ENCODE assay signal across 1 cellular context in the genomic region with DNA sequence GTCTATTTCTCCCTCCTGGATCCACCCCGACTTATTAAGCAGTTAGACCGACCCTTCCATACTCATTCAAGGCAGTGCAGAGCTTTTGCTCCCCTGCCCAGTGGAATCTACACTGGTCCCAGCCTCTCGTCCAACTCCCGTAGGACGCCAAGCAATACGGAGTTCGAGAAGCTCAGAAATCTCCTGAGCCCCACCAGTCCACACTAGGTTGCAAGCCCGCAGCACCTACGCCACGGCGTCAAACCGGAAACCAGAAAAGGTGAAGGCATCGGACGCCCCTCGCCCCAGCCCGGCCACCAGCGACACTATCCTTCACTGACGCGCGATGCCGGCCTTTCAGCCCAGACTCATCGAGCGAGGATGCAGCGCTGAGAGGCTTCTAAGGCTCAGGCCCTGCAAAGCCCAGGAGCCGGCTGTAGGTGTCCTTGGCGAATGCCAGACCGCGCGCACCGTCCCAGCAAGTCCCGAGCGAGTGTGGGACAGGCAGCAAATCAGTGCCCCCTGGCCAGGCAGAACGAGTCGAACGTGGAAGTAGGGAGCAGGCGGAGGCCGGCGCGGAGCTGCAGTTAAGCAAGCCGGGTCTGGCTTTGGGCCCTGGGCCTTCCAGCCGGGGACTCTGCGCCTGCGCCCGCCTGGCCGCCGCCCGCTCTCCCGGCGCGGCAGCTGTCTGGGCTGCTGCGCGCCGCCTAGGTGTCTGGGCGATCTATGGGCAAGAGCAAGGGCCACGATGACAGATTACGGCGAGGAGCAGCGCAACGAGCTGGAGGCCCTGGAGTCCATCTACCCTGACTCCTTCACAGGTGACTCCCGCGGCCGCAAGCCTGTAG.
TF ChIP-seq lines count a peak whose summit lies in the region.

A gene with protein sequence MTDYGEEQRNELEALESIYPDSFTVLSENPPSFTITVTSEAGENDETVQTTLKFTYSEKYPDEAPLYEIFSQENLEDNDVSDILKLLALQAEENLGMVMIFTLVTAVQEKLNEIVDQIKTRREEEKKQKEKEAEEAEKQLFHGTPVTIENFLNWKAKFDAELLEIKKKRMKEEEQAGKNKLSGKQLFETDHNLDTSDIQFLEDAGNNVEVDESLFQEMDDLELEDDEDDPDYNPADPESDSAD (plus strand): TSS at position 649 of the 827 bp plus-strand sequence. CDS start 79 bp downstream, at position 728.

TF ChIP-seq in GM23338, 12 proteins besides CTCF, POLR2A, EP300 and RAD21 (continued from another document):
- TF ChIP-seq, protein P1, sequence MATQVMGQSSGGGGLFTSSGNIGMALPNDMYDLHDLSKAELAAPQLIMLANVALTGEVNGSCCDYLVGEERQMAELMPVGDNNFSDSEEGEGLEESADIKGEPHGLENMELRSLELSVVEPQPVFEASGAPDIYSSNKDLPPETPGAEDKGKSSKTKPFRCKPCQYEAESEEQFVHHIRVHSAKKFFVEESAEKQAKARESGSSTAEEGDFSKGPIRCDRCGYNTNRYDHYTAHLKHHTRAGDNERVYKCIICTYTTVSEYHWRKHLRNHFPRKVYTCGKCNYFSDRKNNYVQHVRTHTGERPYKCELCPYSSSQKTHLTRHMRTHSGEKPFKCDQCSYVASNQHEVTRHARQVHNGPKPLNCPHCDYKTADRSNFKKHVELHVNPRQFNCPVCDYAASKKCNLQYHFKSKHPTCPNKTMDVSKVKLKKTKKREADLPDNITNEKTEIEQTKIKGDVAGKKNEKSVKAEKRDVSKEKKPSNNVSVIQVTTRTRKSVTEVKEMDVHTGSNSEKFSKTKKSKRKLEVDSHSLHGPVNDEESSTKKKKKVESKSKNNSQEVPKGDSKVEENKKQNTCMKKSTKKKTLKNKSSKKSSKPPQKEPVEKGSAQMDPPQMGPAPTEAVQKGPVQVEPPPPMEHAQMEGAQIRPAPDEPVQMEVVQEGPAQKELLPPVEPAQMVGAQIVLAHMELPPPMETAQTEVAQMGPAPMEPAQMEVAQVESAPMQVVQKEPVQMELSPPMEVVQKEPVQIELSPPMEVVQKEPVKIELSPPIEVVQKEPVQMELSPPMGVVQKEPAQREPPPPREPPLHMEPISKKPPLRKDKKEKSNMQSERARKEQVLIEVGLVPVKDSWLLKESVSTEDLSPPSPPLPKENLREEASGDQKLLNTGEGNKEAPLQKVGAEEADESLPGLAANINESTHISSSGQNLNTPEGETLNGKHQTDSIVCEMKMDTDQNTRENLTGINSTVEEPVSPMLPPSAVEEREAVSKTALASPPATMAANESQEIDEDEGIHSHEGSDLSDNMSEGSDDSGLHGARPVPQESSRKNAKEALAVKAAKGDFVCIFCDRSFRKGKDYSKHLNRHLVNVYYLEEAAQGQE (IDR thresholded peaks at IDR 0.05; ENCODE audit: unreplicated experiment) = no peak
- TF ChIP-seq CREB1 (CRISPR knock-in tag; IDR thresholded peaks at IDR 0.05; ENCODE audit: low read depth) = peak; percentile 81
- no peak for TF ChIP-seq EZH2phosphoT487 (IDR thresholded peaks at IDR 0.05; ENCODE audit: unreplicated experiment)
- no peak for TF ChIP-seq JUNB (IDR thresholded peaks at IDR 0.05; ENCODE audit: unreplicated experiment)
- TF ChIP-seq, protein P2, sequence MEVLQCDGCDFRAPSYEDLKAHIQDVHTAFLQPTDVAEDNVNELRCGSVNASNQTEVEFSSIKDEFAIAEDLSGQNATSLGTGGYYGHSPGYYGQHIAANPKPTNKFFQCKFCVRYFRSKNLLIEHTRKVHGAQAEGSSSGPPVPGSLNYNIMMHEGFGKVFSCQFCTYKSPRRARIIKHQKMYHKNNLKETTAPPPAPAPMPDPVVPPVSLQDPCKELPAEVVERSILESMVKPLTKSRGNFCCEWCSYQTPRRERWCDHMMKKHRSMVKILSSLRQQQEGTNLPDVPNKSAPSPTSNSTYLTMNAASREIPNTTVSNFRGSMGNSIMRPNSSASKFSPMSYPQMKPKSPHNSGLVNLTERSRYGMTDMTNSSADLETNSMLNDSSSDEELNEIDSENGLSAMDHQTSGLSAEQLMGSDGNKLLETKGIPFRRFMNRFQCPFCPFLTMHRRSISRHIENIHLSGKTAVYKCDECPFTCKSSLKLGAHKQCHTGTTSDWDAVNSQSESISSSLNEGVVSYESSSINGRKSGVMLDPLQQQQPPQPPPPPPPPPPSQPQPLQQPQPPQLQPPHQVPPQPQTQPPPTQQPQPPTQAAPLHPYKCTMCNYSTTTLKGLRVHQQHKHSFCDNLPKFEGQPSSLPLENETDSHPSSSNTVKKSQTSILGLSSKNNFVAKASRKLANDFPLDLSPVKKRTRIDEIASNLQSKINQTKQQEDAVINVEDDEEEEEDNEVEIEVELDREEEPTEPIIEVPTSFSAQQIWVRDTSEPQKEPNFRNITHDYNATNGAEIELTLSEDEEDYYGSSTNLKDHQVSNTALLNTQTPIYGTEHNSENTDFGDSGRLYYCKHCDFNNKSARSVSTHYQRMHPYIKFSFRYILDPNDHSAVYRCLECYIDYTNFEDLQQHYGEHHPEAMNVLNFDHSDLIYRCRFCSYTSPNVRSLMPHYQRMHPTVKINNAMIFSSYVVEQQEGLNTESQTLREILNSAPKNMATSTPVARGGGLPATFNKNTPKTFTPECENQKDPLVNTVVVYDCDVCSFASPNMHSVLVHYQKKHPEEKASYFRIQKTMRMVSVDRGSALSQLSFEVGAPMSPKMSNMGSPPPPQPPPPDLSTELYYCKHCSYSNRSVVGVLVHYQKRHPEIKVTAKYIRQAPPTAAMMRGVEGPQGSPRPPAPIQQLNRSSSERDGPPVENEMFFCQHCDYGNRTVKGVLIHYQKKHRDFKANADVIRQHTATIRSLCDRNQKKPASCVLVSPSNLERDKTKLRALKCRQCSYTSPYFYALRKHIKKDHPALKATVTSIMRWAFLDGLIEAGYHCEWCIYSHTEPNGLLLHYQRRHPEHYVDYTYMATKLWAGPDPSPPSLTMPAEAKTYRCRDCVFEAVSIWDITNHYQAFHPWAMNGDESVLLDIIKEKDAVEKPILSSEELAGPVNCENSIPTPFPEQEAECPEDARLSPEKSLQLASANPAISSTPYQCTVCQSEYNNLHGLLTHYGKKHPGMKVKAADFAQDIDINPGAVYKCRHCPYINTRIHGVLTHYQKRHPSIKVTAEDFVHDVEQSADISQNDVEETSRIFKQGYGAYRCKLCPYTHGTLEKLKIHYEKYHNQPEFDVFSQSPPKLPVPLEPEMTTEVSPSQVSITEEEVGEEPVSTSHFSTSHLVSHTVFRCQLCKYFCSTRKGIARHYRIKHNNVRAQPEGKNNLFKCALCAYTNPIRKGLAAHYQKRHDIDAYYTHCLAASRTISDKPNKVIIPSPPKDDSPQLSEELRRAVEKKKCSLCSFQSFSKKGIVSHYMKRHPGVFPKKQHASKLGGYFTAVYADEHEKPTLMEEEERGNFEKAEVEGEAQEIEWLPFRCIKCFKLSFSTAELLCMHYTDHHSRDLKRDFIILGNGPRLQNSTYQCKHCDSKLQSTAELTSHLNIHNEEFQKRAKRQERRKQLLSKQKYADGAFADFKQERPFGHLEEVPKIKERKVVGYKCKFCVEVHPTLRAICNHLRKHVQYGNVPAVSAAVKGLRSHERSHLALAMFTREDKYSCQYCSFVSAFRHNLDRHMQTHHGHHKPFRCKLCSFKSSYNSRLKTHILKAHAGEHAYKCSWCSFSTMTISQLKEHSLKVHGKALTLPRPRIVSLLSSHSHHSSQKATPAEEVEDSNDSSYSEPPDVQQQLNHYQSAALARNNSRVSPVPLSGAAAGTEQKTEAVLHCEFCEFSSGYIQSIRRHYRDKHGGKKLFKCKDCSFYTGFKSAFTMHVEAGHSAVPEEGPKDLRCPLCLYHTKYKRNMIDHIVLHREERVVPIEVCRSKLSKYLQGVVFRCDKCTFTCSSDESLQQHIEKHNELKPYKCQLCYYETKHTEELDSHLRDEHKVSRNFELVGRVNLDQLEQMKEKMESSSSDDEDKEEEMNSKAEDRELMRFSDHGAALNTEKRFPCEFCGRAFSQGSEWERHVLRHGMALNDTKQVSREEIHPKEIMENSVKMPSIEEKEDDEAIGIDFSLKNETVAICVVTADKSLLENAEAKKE (CRISPR knock-in tag; IDR thresholded peaks at IDR 0.05) = no peak
- TF ChIP-seq ZNF114 (CRISPR knock-in tag; IDR thresholded peaks at IDR 0.05) = no peak
- no peak for TF ChIP-seq NANOG (IDR thresholded peaks at IDR 0.05; ENCODE audit: borderline replicate concordance)
